14 cellular contexts compared by ENCODE assay signal in the genomic region with DNA sequence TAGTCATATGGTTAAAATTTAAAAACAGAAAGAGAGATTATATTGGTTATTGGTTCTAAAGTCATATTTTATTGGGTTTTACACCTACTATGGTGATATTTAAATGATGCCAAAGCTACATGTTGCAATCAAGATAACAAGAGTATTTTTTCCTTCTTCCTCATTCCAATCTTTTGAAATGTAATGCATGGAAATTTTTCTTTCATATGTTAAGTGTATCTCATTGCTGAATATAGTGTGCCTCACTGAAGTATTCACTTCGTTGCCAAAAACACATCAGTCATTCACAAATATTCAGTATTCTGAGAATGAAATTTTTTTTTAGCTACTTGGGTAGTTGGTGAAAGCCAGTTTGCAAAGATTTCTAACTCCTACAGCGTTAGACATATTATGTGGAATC. TPM values are rescaled to one million over a fixed set of nuclear protein-coding genes. Genes with fewer than 3 reads are reported as not detected.
DNase-seq lines count a peak whose midpoint lies in the region; ATAC-seq, FAIRE-seq and TF ChIP-seq lines count a peak whose summit lies in the region.
"Had no signal": no experiment of that assay in that cellular context is flagged by ENCODE, and none has a peak within 500 bp of the region (broad histone marks: within the 10 kb centered on the region; RNA-seq: fewer than 3 reads in every experiment).

No MANE protein-coding gene starts in this region.

- CTCF ChIA-PET in Calu3 (lab: Charles Lee) = interaction anchor here (0.9 to 2.8 kb wide), 9 partner anchors 9 to 163 kb away, joined by 3 to 11 read pairs (median 4); no protein-coding TSS in a partner anchor

- no peak for TF ChIP-seq POLR2A in heart left ventricle (IDR thresholded peaks at IDR 0.05)

- no peaks in the 10 kb centered on the region for H3K27me3 Mint-ChIP-seq in Calu3 (ENCODE audit: unreplicated experiment)
- H3K27me3 Mint-ChIP-seq in activated CD4-positive, alpha-beta T cell treated with anti-CD3 and anti-CD28 coated beads, Interleukin-2, amount 10 ng/mL, durations not matched to agents 24 days and 14 days = no peaks in the 10 kb centered on the region
- H3K27me3 Mint-ChIP-seq: activated CD8-positive, alpha-beta T cell treated with anti-CD3 and anti-CD28 coated beads for 36 hours had no signal

- intact Hi-C loops in Calu3 (cut with micrococcal nuclease; ENCODE audit: unreplicated experiment) (no loop called here), heart left ventricle (cut with DNase I) (no loop called here)
- intact Hi-C loops in activated CD4-positive, alpha-beta T cell treated with anti-CD3 and anti-CD28 coated beads, Interleukin-2, amount 10 ng/mL, durations not matched to agents 24 days and 14 days (cut with micrococcal nuclease) = no loop called here

- H3K36me3 ChIP-seq in Karpas-422 (ENCODE audit: insufficient read depth, low read length) (no peaks in the 10 kb centered on the region), bronchial epithelial cell (ENCODE audit: control insufficient read depth, insufficient read depth, low read length) (no peaks in the 10 kb centered on the region), heart left ventricle (no peaks in the 10 kb centered on the region)
- H3K36me3 ChIP-seq: gastroesophageal sphincter had no signal

- H3K4me2 ChIP-seq in Karpas-422 (ENCODE audit: low read depth, low read length, poor library complexity, severe bottlenecking) = no peak overlapping the region
- H3K4me2 ChIP-seq: KMS-11 had no signal

- no peaks in the 10 kb centered on the region for H4K20me1 ChIP-seq in Karpas-422 (ENCODE audit: insufficient read depth, low read depth, low read length)

- no peak for ATAC-seq in heart left ventricle
- ATAC-seq in activated naive CD4-positive, alpha-beta T cell treated with anti-CD3 and anti-CD28 coated beads, Interleukin-2, amount 50 U/mL, for 72 hours = no peak
- ATAC-seq: activated CD8-positive, alpha-beta T cell treated with anti-CD3 and anti-CD28 coated beads for 36 hours; gastroesophageal sphincter had no signal

- peak overlapping the region; percentile 98 for H3K27ac Mint-ChIP-seq in Calu3 (ENCODE audit: unreplicated experiment)
- no peak overlapping the region for H3K27ac Mint-ChIP-seq in activated CD4-positive, alpha-beta T cell treated with anti-CD3 and anti-CD28 coated beads, Interleukin-2, amount 10 ng/mL, durations not matched to agents 24 days and 14 days
- no peak overlapping the region for H3K27ac Mint-ChIP-seq in activated naive CD4-positive, alpha-beta T cell treated with anti-CD3 and anti-CD28 coated beads, Interleukin-2, amount 50 U/mL, for 72 hours
- H3K27ac Mint-ChIP-seq: activated CD8-positive, alpha-beta T cell treated with anti-CD3 and anti-CD28 coated beads for 36 hours had no signal

- peak overlapping the region; percentile 59 for H3K4me3 Mint-ChIP-seq in Calu3 (ENCODE audit: low read depth, unreplicated experiment)
- H3K4me3 Mint-ChIP-seq in activated CD4-positive, alpha-beta T cell treated with anti-CD3 and anti-CD28 coated beads, Interleukin-2, amount 10 ng/mL, durations not matched to agents 24 days and 14 days = no peak overlapping the region
- H3K4me3 Mint-ChIP-seq: activated CD8-positive, alpha-beta T cell treated with anti-CD3 and anti-CD28 coated beads for 36 hours had no signal

- H3K9ac ChIP-seq in Karpas-422 (ENCODE audit: low read length) = no peak overlapping the region
- H3K9ac ChIP-seq: KMS-11, parathyroid adenoma had no signal

- peaks cover 57% of the 10 kb centered on the region for H3K4me1 Mint-ChIP-seq in Calu3 (ENCODE audit: low read depth, unreplicated experiment)
- no peaks in the 10 kb centered on the region for H3K4me1 Mint-ChIP-seq in activated CD4-positive, alpha-beta T cell treated with anti-CD3 and anti-CD28 coated beads, Interleukin-2, amount 10 ng/mL, durations not matched to agents 24 days and 14 days

- no peak for TF ChIP-seq CTCF in Calu3 (IDR thresholded peaks at IDR 0.05; ENCODE audit: unreplicated experiment)
- TF ChIP-seq CTCF in bronchial epithelial cell (IDR thresholded peaks at IDR 0.05; ENCODE audit: insufficient read depth, low read length, severe bottlenecking) = no peak
- no peak for TF ChIP-seq CTCF in heart left ventricle (IDR thresholded peaks at IDR 0.05)
- no peak for TF ChIP-seq CTCF in GM13976 (IDR thresholded peaks at IDR 0.05; ENCODE audit: borderline replicate concordance, control extremely low read depth, extremely low read depth, insufficient read depth, missing control alignments)

- peak overlapping the region; percentile 22; the same call in 1 of the 2 replicates for H2AFZ ChIP-seq in Karpas-422 (ENCODE audit: low read length)
- H2AFZ ChIP-seq: parathyroid adenoma had no signal

- in situ Hi-C loops in GM13976 (cut with MboI; ENCODE audit: low sequenced_read_pairs, unreplicated experiment) = no loop called here

- H3K9me3 Mint-ChIP-seq in Calu3 (ENCODE audit: low read depth, unreplicated experiment) = peaks cover 2% of the 10 kb centered on the region
- H3K9me3 Mint-ChIP-seq in activated CD4-positive, alpha-beta T cell treated with anti-CD3 and anti-CD28 coated beads, Interleukin-2, amount 10 ng/mL, durations not matched to agents 24 days and 14 days = no peaks in the 10 kb centered on the region
- H3K9me3 Mint-ChIP-seq in activated naive CD4-positive, alpha-beta T cell treated with anti-CD3 and anti-CD28 coated beads, Interleukin-2, amount 50 U/mL, for 72 hours = peaks cover 2 to 10% of the 10 kb centered on the region in 2 donors
- H3K9me3 Mint-ChIP-seq: activated CD8-positive, alpha-beta T cell treated with anti-CD3 and anti-CD28 coated beads for 36 hours had no signal

- H3K36me3 Mint-ChIP-seq in Calu3 (ENCODE audit: insufficient read depth, unreplicated experiment) = peaks cover 79% of the 10 kb centered on the region
- no peaks in the 10 kb centered on the region for H3K36me3 Mint-ChIP-seq in activated CD4-positive, alpha-beta T cell treated with anti-CD3 and anti-CD28 coated beads, Interleukin-2, amount 10 ng/mL, durations not matched to agents 24 days and 14 days (ENCODE audit: low read depth)
- no peaks in the 10 kb centered on the region for H3K36me3 Mint-ChIP-seq in activated naive CD4-positive, alpha-beta T cell treated with anti-CD3 and anti-CD28 coated beads, Interleukin-2, amount 50 U/mL, for 72 hours

- no peaks in the 10 kb centered on the region for H3K9me3 ChIP-seq in Karpas-422 (ENCODE audit: low read length)
- H3K9me3 ChIP-seq in heart left ventricle = no peaks in the 10 kb centered on the region
- H3K9me3 ChIP-seq: gastroesophageal sphincter had no signal

- no peaks in the 10 kb centered on the region for H3K27me3 ChIP-seq in Karpas-422 (ENCODE audit: low read length)
- H3K27me3 ChIP-seq in bronchial epithelial cell (ENCODE audit: control insufficient read depth, insufficient read depth, low read length) = no peaks in the 10 kb centered on the region
- no peaks in the 10 kb centered on the region for H3K27me3 ChIP-seq in heart left ventricle
- H3K27me3 ChIP-seq: gastroesophageal sphincter had no signal

- no peak for FAIRE-seq in bronchial epithelial cell (lab: Jason Lieb, UNC)

- no TSS peak for BruUV-seq in Calu3 (replicated peaks; lab: Mats Ljungman, UMichigan)

- no peaks in the 10 kb centered on the region for H3K9me2 ChIP-seq in Karpas-422 (replicated peaks; ENCODE audit: insufficient read depth, low read length)

- no peaks in the 10 kb centered on the region for H3K79me2 ChIP-seq in Karpas-422 (ENCODE audit: low read length)
- H3K79me2 ChIP-seq: parathyroid adenoma had no signal

- H3K4me3 ChIP-seq in Karpas-422 (ENCODE audit: low read length) (no peak overlapping the region), bronchial epithelial cell (ENCODE audit: low read depth, low read length) (no peak overlapping the region), heart left ventricle (no peak overlapping the region)
- H3K4me3 ChIP-seq: gastroesophageal sphincter had no signal

- DNase-seq in Calu3 (no peak), Karpas-422 (no peak), bronchial epithelial cell (ENCODE audit: low read depth) (peak; percentile 75), kidney tubule cell (ENCODE audit: low spot score) (peak; percentile 26), heart left ventricle (no peak), GM13976 (ENCODE audit: low spot score) (no peak)
- no peak for DNase-seq in activated CD4-positive, alpha-beta T cell treated with anti-CD3 and anti-CD28 coated beads, Interleukin-2, amount 10 ng/mL, durations not matched to agents 24 days and 14 days
- DNase-seq in activated naive CD4-positive, alpha-beta T cell treated with anti-CD3 and anti-CD28 coated beads, Interleukin-2, amount 50 U/mL, for 72 hours (ENCODE audit: low spot score in 2 of 2) = no peak
- DNase-seq: activated CD8-positive, alpha-beta T cell treated with anti-CD3 and anti-CD28 coated beads for 36 hours; cerebellar nuclear complex had no signal

- peaks cover 35% of the 10 kb centered on the region for H3K4me1 ChIP-seq in Karpas-422 (ENCODE audit: low read length)
- peaks cover 0 to 16% (median 5%) of the 10 kb centered on the region in 12 donors for H3K4me1 ChIP-seq in heart left ventricle
- H3K4me1 ChIP-seq: parathyroid adenoma had no signal

- 52 to 66% (median 63%) methylated on average over 2 of the region's 2 CpGs for WGBS in heart left ventricle, 4 donors

- H3K27ac ChIP-seq in Karpas-422 (ENCODE audit: low read length) = no peak overlapping the region
- no peak overlapping the region for H3K27ac ChIP-seq in heart left ventricle
- H3K27ac ChIP-seq: gastroesophageal sphincter, KMS-11, parathyroid adenoma, RWPE1 had no signal

RNA-seq across cellular contexts. Expression of a gene that starts 19.5 kb away (rescaled TPM):
- total RNA-seq in Calu3 (2022) = 152 and 159 TPM in 2 replicates
- 1.7 and 5.2 TPM in 2 replicates for total RNA-seq in Karpas-422 (2014; rRNA removed; shearing (Covaris generic); ENCODE audit: low replicate concordance)
- 12.1 and 18.9 TPM in 2 replicates for total RNA-seq in bronchial epithelial cell
- 10 to 100 TPM; 20.0 to 62.9 (median 40.3) TPM for total RNA-seq in heart left ventricle
- 1 to 10 TPM; 4.8 to 6.6 TPM for polyA plus RNA-seq in heart left ventricle
- total RNA-seq in activated CD4-positive, alpha-beta T cell treated with anti-CD3 and anti-CD28 coated beads, Interleukin-2, amount 10 ng/mL, durations not matched to agents 24 days and 14 days = 2.9 and 3.0 TPM in 2 replicates
- total RNA-seq in activated naive CD4-positive, alpha-beta T cell treated with anti-CD3 and anti-CD28 coated beads, Interleukin-2, amount 50 U/mL, for 72 hours = under 1 TPM; 0.32 to 0.84 TPM

Comparison
In these comparisons a context has a peak if more than half of its experiments do, and no peak if none do; other contexts are left out.
1. DNase-seq: peak in bronchial epithelial cell (single experiment) and kidney tubule cell (single experiment); none in Calu3 (single experiment), Karpas-422 (single experiment), heart left ventricle (0 of 5), activated CD4-positive, alpha-beta T cell treated with anti-CD3 and anti-CD28 coated beads, Interleukin-2, amount 10 ng/mL, durations not matched to agents 24 days and 14 days (single experiment), GM13976 (single experiment) and activated naive CD4-positive, alpha-beta T cell treated with anti-CD3 and anti-CD28 coated beads, Interleukin-2, amount 50 U/mL, for 72 hours (0 of 2).